In genomic region chr3:176562381-176562780, GRCh38 we compare ENCODE assay signal across 20 cellular contexts.
"Had no signal": no experiment of that assay in that cellular context is flagged by ENCODE, and none has a peak within 500 bp of the region (broad histone marks: within the 10 kb centered on the region; RNA-seq: fewer than 3 reads in every experiment).

No MANE protein-coding gene starts in this region.

- H3K27ac ChIP-seq: esophagus muscularis mucosa, gastroesophageal sphincter, heart left ventricle, psoas muscle, transverse colon, uterus, VCaP had no signal

- H3K36me3 ChIP-seq: esophagus muscularis mucosa, gastroesophageal sphincter, heart left ventricle, transverse colon, uterus had no signal

- H3K4me3 ChIP-seq: esophagus muscularis mucosa, gastroesophageal sphincter, heart left ventricle, psoas muscle, transverse colon, uterus had no signal

- H3K9me3 ChIP-seq: esophagus muscularis mucosa, gastroesophageal sphincter, heart left ventricle, psoas muscle, transverse colon, uterus had no signal

- H3K4me1 ChIP-seq: esophagus muscularis mucosa, gastroesophageal sphincter, heart left ventricle, psoas muscle, transverse colon, uterus had no signal

- H3K27me3 ChIP-seq: esophagus muscularis mucosa, gastroesophageal sphincter, heart left ventricle, transverse colon, uterus had no signal

- DNase-seq: activated CD4-positive, alpha-beta T cell treated with anti-CD3 and anti-CD28 coated beads for 1 hour; activated CD8-positive, alpha-beta memory T cell treated with anti-CD3 and anti-CD28 coated beads for 24 hours; activated CD8-positive, alpha-beta memory T cell treated with anti-CD3 and anti-CD28 coated beads, Interleukin-2, amount 50 U/mL, for 48 hours; activated effector memory CD4-positive, alpha-beta T cell treated with Interleukin-2 at 50 U/mL for 16 hours; activated naive CD4-positive, alpha-beta T cell treated with anti-CD3 and anti-CD28 coated beads, Interleukin-2, amount 10 ng/mL, durations not matched to agents 7 days and 5 days; activated naive CD8-positive, alpha-beta T cell treated with anti-CD3 and anti-CD28 coated beads, Interleukin-2, amount 50 U/mL, for 24 hours; activated T-cell treated with anti-CD3 and anti-CD28 coated beads, Interleukin-2, amount 50 U/mL, for 48 hours; anterior cingulate cortex; effector CD8-positive, alpha-beta T cell; heart left ventricle; immature natural killer cell; mesenchymal stem cell; naive thymus-derived CD4-positive, alpha-beta T cell; psoas muscle; right cardiac atrium; transverse colon; uterus had no signal
